In the genomic region with DNA sequence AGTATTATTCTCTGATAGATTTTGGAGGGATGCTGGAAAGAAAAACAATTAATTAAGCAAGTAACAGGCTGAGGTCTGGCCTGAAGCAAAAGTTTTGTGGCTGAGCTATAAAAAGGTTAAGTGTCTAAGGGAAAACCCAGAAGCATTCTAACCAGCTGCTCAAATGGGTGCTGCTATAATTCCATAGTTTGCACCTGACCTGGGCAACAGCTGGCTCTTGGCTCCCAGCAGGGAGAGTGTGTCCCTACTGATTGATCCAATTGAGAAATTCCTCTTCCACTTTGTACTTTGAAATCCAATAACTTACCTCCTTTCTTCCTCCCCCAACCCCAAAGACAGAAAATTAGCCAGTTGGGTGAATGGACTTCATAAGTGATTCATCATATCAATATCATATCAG, we compare ENCODE assay signal across 22 cellular contexts.
"Had no signal": no experiment of that assay in that cellular context is flagged by ENCODE, and none has a peak within 500 bp of the region (broad histone marks: within the 10 kb centered on the region; RNA-seq: fewer than 3 reads in every experiment).

No MANE protein-coding gene starts in this region.

- H3K9me3 Mint-ChIP-seq: activated CD8-positive, alpha-beta T cell treated with anti-CD3 and anti-CD28 coated beads for 36 hours; activated naive CD4-positive, alpha-beta T cell treated with anti-CD3 and anti-CD28 coated beads, Interleukin-2, amount 50 U/mL, for 72 hours; memory B cell; natural killer cell had no signal

- H3K27ac Mint-ChIP-seq: activated CD4-positive, alpha-beta T cell treated with anti-CD3 and anti-CD28 coated beads for 36 hours; activated CD8-positive, alpha-beta T cell treated with anti-CD3 and anti-CD28 coated beads for 36 hours; activated naive CD4-positive, alpha-beta T cell treated with anti-CD3 and anti-CD28 coated beads, Interleukin-2, amount 50 U/mL, for 72 hours; memory B cell had no signal

- H3K36me3 ChIP-seq: esophagus muscularis mucosa, left lung, right atrium auricular region, suprapubic skin, upper lobe of left lung had no signal

- DNase-seq: activated CD4-positive, alpha-beta T cell treated with anti-CD3 and anti-CD28 coated beads for 36 hours; activated CD8-positive, alpha-beta T cell treated with anti-CD3 and anti-CD28 coated beads for 36 hours; activated gamma-delta T cell; activated T-cell treated with anti-CD3 and anti-CD28 coated beads, Interleukin-2, amount 50 U/mL, for 48 hours; central memory CD4-positive, alpha-beta T cell; hippocampal formation; left lung; mucosa of descending colon; natural killer cell; occipital lobe; stimulated activated CD4-positive, alpha-beta T cell treated with anti-CD3 and anti-CD28 coated beads, Interleukin-4, amount 100 ng/mL, for 4 hours; stimulated activated CD8-positive, alpha-beta memory T cell treated with anti-CD3 and anti-CD28 coated beads, Interleukin-4, amount 100 ng/mL, for 48 hours; stimulated activated naive CD8-positive, alpha-beta T cell treated with anti-CD3 and anti-CD28 coated beads, Interleukin-15, Interleukin-2, amounts not matched to agents 100 U/mL and 50 U/mL, for 24 hours; upper lobe of left lung had no signal

- H3K4me3 ChIP-seq: coronary artery, esophagus muscularis mucosa, left lung, mucosa of descending colon, right atrium auricular region, smooth muscle cell, suprapubic skin, upper lobe of left lung had no signal

- H3K4me3 Mint-ChIP-seq: activated CD4-positive, alpha-beta T cell treated with anti-CD3 and anti-CD28 coated beads for 36 hours; activated CD8-positive, alpha-beta T cell treated with anti-CD3 and anti-CD28 coated beads for 36 hours; memory B cell; natural killer cell had no signal

- H3K27me3 ChIP-seq: esophagus muscularis mucosa, right atrium auricular region had no signal

- ATAC-seq: activated CD4-positive, alpha-beta T cell treated with anti-CD3 and anti-CD28 coated beads for 36 hours; activated CD8-positive, alpha-beta T cell treated with anti-CD3 and anti-CD28 coated beads for 36 hours; activated naive CD4-positive, alpha-beta T cell treated with anti-CD3 and anti-CD28 coated beads, Interleukin-2, amount 50 U/mL, for 72 hours; left lung; mucosa of descending colon; natural killer cell; stimulated activated naive CD8-positive, alpha-beta T cell treated with anti-CD3 and anti-CD28 coated beads, Interleukin-15, Interleukin-2, amounts not matched to agents 100 U/mL and 50 U/mL, for 24 hours had no signal

- H3K4me2 ChIP-seq: smooth muscle cell had no signal

- H3K9me3 ChIP-seq: esophagus muscularis mucosa, left lung, mucosa of descending colon, right atrium auricular region, suprapubic skin, upper lobe of left lung had no signal

- H3K27me3 Mint-ChIP-seq: memory B cell had no signal

- H3K27ac ChIP-seq: coronary artery, esophagus muscularis mucosa, left lung, right atrium auricular region, suprapubic skin, upper lobe of left lung had no signal

- H3K36me3 Mint-ChIP-seq: activated naive CD4-positive, alpha-beta T cell treated with anti-CD3 and anti-CD28 coated beads, Interleukin-2, amount 50 U/mL, for 72 hours; brain; memory B cell; natural killer cell had no signal
